Comparison of ENCODE assay signal across 38 cellular contexts in genomic region chr6:154057098-154057497, GRCh38. TPM values are rescaled to one million over a fixed set of nuclear protein-coding genes. Genes with fewer than 3 reads are reported as not detected.
"Had no signal": no experiment of that assay in that cellular context is flagged by ENCODE, and none has a peak within 500 bp of the region (broad histone marks: within the 10 kb centered on the region; RNA-seq: fewer than 3 reads in every experiment).

No MANE protein-coding gene starts in this region.

- H3K27me3 ChIP-seq: MG63 had no signal

- H3K27ac ChIP-seq: KMS-11 had no signal

- H3K36me3 ChIP-seq: MG63 had no signal

- H3K9me3 ChIP-seq: MG63 had no signal

- H3K4me3 ChIP-seq: MG63 had no signal

- DNase-seq: Karpas-422, Kasumi-1, KG1, MG63, MM.1S, MV-4-11, NCI-H1048, NCI-H1092, NCI-H1092 treated with DMSO at 0.1 percent for 48 hours, NCI-H1105, NCI-H1105 treated with DMSO at 0.1 percent for 48 hours, NCI-H1417, NCI-H1417 treated with DMSO at 0.1 percent for 48 hours, NCI-H1436, NCI-H1436 treated with DMSO at 0.1 percent for 48 hours, NCI-H146, NCI-H1694, NCI-H1694 treated with DMSO at 0.1 percent for 48 hours, NCI-H187, NCI-H187 treated with DMSO at 0.1 percent for 48 hours, NCI-H1930, NCI-H2029, NCI-H2029 treated with DMSO at 0.1 percent for 48 hours, NCI-H2081, NCI-H2081 treated with DMSO at 0.1 percent for 48 hours, NCI-H2107, NCI-H2171, NCI-H2171 treated with DMSO at 0.1 percent for 48 hours, NCI-H2227 treated with DMSO at 0.1 percent for 48 hours, NCI-H226, NCI-H345, NCI-H446, NCI-H446 treated with DMSO at 0.1 percent for 48 hours had no signal

RNA-seq across cellular contexts. Expression of gene OPRM1, which starts 18.1 kb away (rescaled TPM):
- total RNA-seq: LHCN-M2, M059J, MCF 10A, NCI-H460 had no signal
